Comparison of ENCODE assay signal across 17 cellular contexts in genomic region chr10:12186324-12186723, GRCh38. TPM values are rescaled to one million over a fixed set of nuclear protein-coding genes. Genes with fewer than 3 reads are reported as not detected.
DNase-seq lines count a peak whose midpoint lies in the region; ATAC-seq lines count a peak whose summit lies in the region.
"Had no signal": no experiment of that assay in that cellular context is flagged by ENCODE, and none has a peak within 500 bp of the region (broad histone marks: within the 10 kb centered on the region; RNA-seq: fewer than 3 reads in every experiment).

No MANE protein-coding gene starts in this region.

- no peaks in the 10 kb centered on the region for H3K9me3 Mint-ChIP-seq in T-helper 2 cell treated with Interferon-gamma antibody and Interleukin-4, amounts not matched to agents 5 μg/mL and 100 μg/mL, for 36 hours
- H3K9me3 Mint-ChIP-seq: memory B cell, nephron had no signal

- no peak for DNase-seq in T-helper 2 cell treated with Interferon-gamma antibody and Interleukin-4, amounts not matched to agents 5 μg/mL and 100 μg/mL, for 36 hours (ENCODE audit: low spot score)
- no peak for DNase-seq in T-helper 2 cell
- peak; percentile 90 for DNase-seq in HT1080 (ENCODE audit: low read depth)
- DNase-seq in UCSD-AML1 (lab: John Stamatoyannopoulos, UW; ENCODE audit: unreplicated experiment): peak; percentile 44
- peak; percentile 80 for DNase-seq in dermis blood vessel endothelial cell
- DNase-seq in NCI-H2081 (lab: John Stamatoyannopoulos, UW): no peak
- DNase-seq: DND-41, GOT3, NCI-H2081 treated with DMSO at 0.1 percent for 48 hours, NCI-H69, transverse colon, WERI-Rb-1 had no signal

- ATAC-seq in GM18868 (IDR thresholded peaks at IDR 0.05; ENCODE audit: unreplicated experiment) (no peak), GM19035 (IDR thresholded peaks at IDR 0.05; ENCODE audit: unreplicated experiment) (no peak)
- ATAC-seq: SK-N-SH treated with all-trans-retinoic acid at 6 μM for 48 hours had no signal

- H3K36me3 Mint-ChIP-seq in T-helper 2 cell treated with Interferon-gamma antibody and Interleukin-4, amounts not matched to agents 5 μg/mL and 100 μg/mL, for 36 hours (ENCODE audit: low read depth): peaks cover 58% of the 10 kb centered on the region

- peaks cover 22% of the 10 kb centered on the region for H3K4me1 Mint-ChIP-seq in T-helper 2 cell treated with Interferon-gamma antibody and Interleukin-4, amounts not matched to agents 5 μg/mL and 100 μg/mL, for 36 hours (ENCODE audit: low read depth)

- no peaks in the 10 kb centered on the region for H3K27me3 Mint-ChIP-seq in T-helper 2 cell treated with Interferon-gamma antibody and Interleukin-4, amounts not matched to agents 5 μg/mL and 100 μg/mL, for 36 hours (ENCODE audit: low read depth)
- H3K27me3 Mint-ChIP-seq: memory B cell had no signal

- H3K27ac Mint-ChIP-seq in T-helper 2 cell treated with Interferon-gamma antibody and Interleukin-4, amounts not matched to agents 5 μg/mL and 100 μg/mL, for 36 hours: peak overlapping the region; percentile 64
- H3K27ac Mint-ChIP-seq: memory B cell had no signal

- H3K4me3 Mint-ChIP-seq in T-helper 2 cell treated with Interferon-gamma antibody and Interleukin-4, amounts not matched to agents 5 μg/mL and 100 μg/mL, for 36 hours: no peak overlapping the region
- H3K4me3 Mint-ChIP-seq: memory B cell, nephron had no signal

RNA-seq across cellular contexts. Expression of gene NUDT5, which starts 9.4 kb away (rescaled TPM):
- total RNA-seq in HT1080 (2014; rRNA removed; shearing (Covaris generic)): 139 and 144 TPM in 2 replicates
- 127 and 137 TPM in 2 replicates for polyA plus RNA-seq in HT1080 (2015; cell fraction: cytosol; rRNA removed)
- polyA plus RNA-seq in HT1080 (2015; cell fraction: nucleus; rRNA removed): 114 and 122 TPM in 2 replicates
- total RNA-seq in dermis blood vessel endothelial cell: 86.1 and 90.2 TPM in 2 replicates

RNA-seq across cellular contexts. Expression of gene CDC123, which starts 9.7 kb away (rescaled TPM):
- total RNA-seq in HT1080 (2014; rRNA removed; shearing (Covaris generic)): 356 and 469 TPM in 2 replicates
- 164 and 177 TPM in 2 replicates for polyA plus RNA-seq in HT1080 (2015; cell fraction: cytosol; rRNA removed)
- 120 and 122 TPM in 2 replicates for polyA plus RNA-seq in HT1080 (2015; cell fraction: nucleus; rRNA removed)
- total RNA-seq in dermis blood vessel endothelial cell: 149 and 233 TPM in 2 replicates

RNA-seq across cellular contexts. Expression of gene SEC61A2, which starts 56.8 kb away (rescaled TPM):
- 2.9 and 4.9 TPM in 2 replicates for total RNA-seq in HT1080 (2014; rRNA removed; shearing (Covaris generic))
- polyA plus RNA-seq in HT1080 (2015; cell fraction: cytosol; rRNA removed): 8.4 and 8.9 TPM in 2 replicates
- polyA plus RNA-seq in HT1080 (2015; cell fraction: nucleus; rRNA removed): 19.8 and 22.2 TPM in 2 replicates
- 7.2 and 12.3 TPM in 2 replicates for total RNA-seq in dermis blood vessel endothelial cell

Comparison
In these comparisons a context has a peak if more than half of its experiments do, and no peak if none do; other contexts are left out.
1. DNase-seq: peak in HT1080 (single experiment), UCSD-AML1 (single experiment) and dermis blood vessel endothelial cell (single experiment); none in T-helper 2 cell treated with Interferon-gamma antibody and Interleukin-4, amounts not matched to agents 5 μg/mL and 100 μg/mL, for 36 hours (single experiment), T-helper 2 cell (0 of 5) and NCI-H2081 (0 of 2).